Comparison of ENCODE assay signal across 11 cellular contexts in genomic region chr3:126270145-126270811, GRCh38.
DNase-seq lines count a peak whose midpoint lies in the region; ATAC-seq lines count a peak whose summit lies in the region.
"Had no signal": no experiment of that assay in that cellular context is flagged by ENCODE, and none has a peak within 500 bp of the region (broad histone marks: within the 10 kb centered on the region; RNA-seq: fewer than 3 reads in every experiment).

No MANE protein-coding gene starts in this region.

- DNase-seq in Ammon's horn (ENCODE audit: low spot score) (peak; percentile 86), Right ventricle myocardium inferior (ENCODE audit: missing footprints) (peak; percentile 84), pons (ENCODE audit: low spot score) (peak; percentile 78), glomerular visceral epithelial cell (ENCODE audit: extremely low spot score) (no peak)
- no peak for DNase-seq in stimulated activated CD4-positive, alpha-beta T cell treated with anti-CD3 and anti-CD28 coated beads, Interleukin-4, amount 100 ng/mL, for 1 hour
- DNase-seq in stimulated activated naive CD8-positive, alpha-beta T cell treated with anti-CD3 and anti-CD28 coated beads, Interleukin-15, Interleukin-2, amounts not matched to agents 100 U/mL and 50 U/mL, for 24 hours = no peak
- no peak for DNase-seq in activated naive CD8-positive, alpha-beta T cell treated with anti-CD3 and anti-CD28 coated beads for 36 hours
- DNase-seq: NCI-H1694 treated with DMSO at 0.1 percent for 48 hours had no signal

- H3K4me1 Mint-ChIP-seq in activated naive CD8-positive, alpha-beta T cell treated with anti-CD3 and anti-CD28 coated beads for 36 hours = no peaks in the 10 kb centered on the region

- no peaks in the 10 kb centered on the region for H3K9me3 Mint-ChIP-seq in activated naive CD8-positive, alpha-beta T cell treated with anti-CD3 and anti-CD28 coated beads for 36 hours
- H3K9me3 Mint-ChIP-seq: activated T-helper 1 cell treated with anti-CD3 and anti-CD28 coated beads, Interleukin-12 subunit alpha, Interleukin-12 subunit beta, Interleukin-2, Interleukin-4 antibody, amounts not matched to agents 30 ng/mL and 10 ng/mL and 1 ng/mL, durations not matched to agents 14 hours and 24 hours and 36 hours; stimulated activated naive CD8-positive, alpha-beta T cell treated with anti-CD3 and anti-CD28 coated beads, Interleukin-15, Interleukin-2, amounts not matched to agents 100 ng/mL and 50 ng/mL, for 24 hours had no signal

- no peak overlapping the region for H3K27ac Mint-ChIP-seq in activated naive CD8-positive, alpha-beta T cell treated with anti-CD3 and anti-CD28 coated beads for 36 hours
- H3K27ac Mint-ChIP-seq: activated T-helper 1 cell treated with anti-CD3 and anti-CD28 coated beads, Interleukin-12 subunit alpha, Interleukin-12 subunit beta, Interleukin-2, Interleukin-4 antibody, amounts not matched to agents 30 ng/mL and 10 ng/mL and 1 ng/mL, durations not matched to agents 14 hours and 24 hours and 36 hours; stimulated activated naive CD8-positive, alpha-beta T cell treated with anti-CD3 and anti-CD28 coated beads, Interleukin-15, Interleukin-2, amounts not matched to agents 100 ng/mL and 50 ng/mL, for 24 hours had no signal

- peak overlapping the region; percentile 1 for H3K27ac ChIP-seq in angular gyrus (ENCODE audit: low read depth, low read length)

- peak; percentile 52 for ATAC-seq in Right ventricle myocardium inferior
- ATAC-seq in stimulated activated naive CD8-positive, alpha-beta T cell treated with anti-CD3 and anti-CD28 coated beads, Interleukin-15, Interleukin-2, amounts not matched to agents 100 U/mL and 50 U/mL, for 24 hours = no peak

- intact Hi-C loops in Right ventricle myocardium inferior (cut with DNase I) = loop anchor here (1.0 kb wide), 1 partner anchor 18 kb away; no protein-coding TSS in a partner anchor

- H3K36me3 Mint-ChIP-seq in activated naive CD8-positive, alpha-beta T cell treated with anti-CD3 and anti-CD28 coated beads for 36 hours = no peaks in the 10 kb centered on the region

- H3K27me3 Mint-ChIP-seq in activated naive CD8-positive, alpha-beta T cell treated with anti-CD3 and anti-CD28 coated beads for 36 hours = peaks cover 44% of the 10 kb centered on the region

- no peak overlapping the region for H3K4me3 Mint-ChIP-seq in activated naive CD8-positive, alpha-beta T cell treated with anti-CD3 and anti-CD28 coated beads for 36 hours
- H3K4me3 Mint-ChIP-seq: activated T-helper 1 cell treated with anti-CD3 and anti-CD28 coated beads, Interleukin-12 subunit alpha, Interleukin-12 subunit beta, Interleukin-2, Interleukin-4 antibody, amounts not matched to agents 30 ng/mL and 10 ng/mL and 1 ng/mL, durations not matched to agents 14 hours and 24 hours and 36 hours; stimulated activated naive CD8-positive, alpha-beta T cell treated with anti-CD3 and anti-CD28 coated beads, Interleukin-15, Interleukin-2, amounts not matched to agents 100 ng/mL and 50 ng/mL, for 24 hours had no signal

Comparison
In these comparisons a context has a peak if more than half of its experiments do, and no peak if none do; other contexts are left out.
1. DNase-seq: peak in Ammon's horn (single experiment), Right ventricle myocardium inferior (single experiment) and pons (single experiment); none in stimulated activated CD4-positive, alpha-beta T cell treated with anti-CD3 and anti-CD28 coated beads, Interleukin-4, amount 100 ng/mL, for 1 hour (single experiment), stimulated activated naive CD8-positive, alpha-beta T cell treated with anti-CD3 and anti-CD28 coated beads, Interleukin-15, Interleukin-2, amounts not matched to agents 100 U/mL and 50 U/mL, for 24 hours (single experiment), glomerular visceral epithelial cell (single experiment) and activated naive CD8-positive, alpha-beta T cell treated with anti-CD3 and anti-CD28 coated beads for 36 hours (single experiment).